Comparison of ENCODE assay signal across 1 cellular context in the genomic region with DNA sequence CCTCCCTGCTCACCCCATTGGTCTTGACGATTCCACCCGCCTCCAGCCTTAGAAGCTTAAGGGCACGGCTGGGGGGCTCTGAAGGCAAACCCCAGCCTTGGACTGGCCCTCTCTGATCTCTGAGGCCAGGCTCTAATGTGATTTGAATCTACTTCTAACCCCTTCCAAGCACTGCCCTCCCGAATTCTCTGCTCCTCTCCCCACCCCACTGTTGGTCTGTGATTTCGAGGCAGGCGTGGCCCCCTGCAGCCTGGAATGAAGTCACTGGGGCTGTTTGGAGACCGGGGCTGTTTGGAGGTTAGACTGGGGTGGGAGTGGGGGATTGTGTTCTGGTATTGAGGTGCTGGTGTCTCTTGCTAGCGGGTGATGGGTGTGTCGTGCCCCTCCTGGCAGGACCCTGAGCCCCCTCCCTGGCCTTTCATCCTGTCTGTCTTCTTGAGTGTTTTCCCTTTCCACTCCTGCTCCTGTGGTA.
TF ChIP-seq lines count a peak whose summit lies in the region.

No MANE protein-coding gene starts in this region.

TF ChIP-seq in H1, 55 proteins besides CTCF, POLR2A, EP300 and RAD21:
- TF ChIP-seq SP4 (IDR thresholded peaks at IDR 0.05; ENCODE audit: low read length) (no peak), CHD2 (IDR thresholded peaks at IDR 0.05; ENCODE audit: low read length) (no peak), POLR2AphosphoS5 (IDR thresholded peaks at IDR 0.05; ENCODE audit: low read depth, low read length) (0 out of 2 replicates have a peak, but pooled peaks have one; percentile 4), SIN3A (conservative IDR thresholded peaks at IDR 0.05 in 1 of 2, IDR thresholded peaks at IDR 0.05 in 1 of 2; ENCODE audit: low read depth in 1 of 2, low read length in 2 of 2) (no peak), SRF (IDR thresholded peaks at IDR 0.05; ENCODE audit: low read depth, low read length) (no peak), TAF7 (optimal IDR thresholded peaks at IDR 0.05; ENCODE audit: borderline replicate concordance, low read depth, low read length) (no peak), HDAC2 (IDR thresholded peaks at IDR 0.05; ENCODE audit: borderline replicate concordance in 1 of 2, low read depth in 2 of 2, low read length in 2 of 2) (0 out of 4 replicates have a peak, but pooled peaks of 1 of the 2 experiments have one; percentile 19), TAF1 (IDR thresholded peaks at IDR 0.05; ENCODE audit: low read depth, low read length) (peak; percentile 10; the same call in 1 of the 2 replicates), CTBP2 (IDR thresholded peaks at IDR 0.05; ENCODE audit: borderline replicate concordance, insufficient read depth, insufficient read length, low read length) (no peak)
